In the genomic region with DNA sequence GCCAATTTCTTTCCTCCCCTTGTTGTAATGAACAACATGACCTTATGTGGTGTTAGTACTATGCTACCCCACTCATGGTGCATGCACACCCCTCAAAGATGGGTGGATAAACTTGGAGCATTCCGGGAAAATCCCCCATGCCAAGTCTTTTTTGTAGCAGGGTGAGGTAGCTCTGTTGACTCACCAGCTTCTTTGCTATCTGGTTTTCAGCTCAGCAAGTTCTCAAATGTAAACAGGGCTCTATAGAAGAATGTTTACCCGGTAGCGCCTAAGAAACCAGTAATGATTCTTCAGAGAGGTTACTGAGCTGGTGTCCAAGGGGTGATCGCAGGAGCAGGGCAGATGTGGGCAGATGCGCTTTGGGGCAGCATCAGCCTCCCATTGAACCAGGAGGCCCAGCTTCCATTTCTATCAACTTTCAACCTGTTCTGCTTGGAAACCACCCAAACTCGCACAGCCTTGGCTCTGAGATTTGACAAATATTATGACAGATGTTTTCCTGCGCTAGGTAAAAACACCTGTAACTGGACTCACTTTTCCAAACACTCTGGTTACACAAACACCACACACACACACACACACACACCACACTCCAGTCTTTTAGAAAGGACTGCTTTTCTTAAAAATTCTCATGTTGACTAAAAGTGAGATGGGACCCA, we compare ENCODE assay signal across 12 cellular contexts.
DNase-seq lines count a peak whose midpoint lies in the region; ATAC-seq and TF ChIP-seq lines count a peak whose summit lies in the region.
"Had no signal": no experiment of that assay in that cellular context is flagged by ENCODE, and none has a peak within 500 bp of the region (broad histone marks: within the 10 kb centered on the region; RNA-seq: fewer than 3 reads in every experiment).

No MANE protein-coding gene starts in this region.

- no peak overlapping the region for H4K5ac ChIP-seq in IMR-90 (ENCODE audit: low read depth, low read length)

- in situ Hi-C loops in IMR-90 (cut with MboI; ENCODE audit: low sequenced_read_pairs): no loop called here

- no peaks in the 10 kb centered on the region for H3K4me1 Mint-ChIP-seq in CD8-positive, alpha-beta T cell (ENCODE audit: low read depth)
- H3K4me1 Mint-ChIP-seq: activated naive CD8-positive, alpha-beta T cell treated with anti-CD3 and anti-CD28 coated beads, Interleukin-2, amount 10 ng/mL, durations not matched to agents 7 days and 5 days had no signal

- H3K27me3 Mint-ChIP-seq in CD8-positive, alpha-beta T cell (ENCODE audit: low read depth): no peaks in the 10 kb centered on the region

- H3K9me3 Mint-ChIP-seq in CD8-positive, alpha-beta T cell: no peaks in the 10 kb centered on the region
- H3K9me3 Mint-ChIP-seq: activated B cell treated with CpG ODN at 0.5 μM for 24 hours; activated naive CD8-positive, alpha-beta T cell treated with anti-CD3 and anti-CD28 coated beads, Interleukin-2, amount 10 ng/mL, durations not matched to agents 7 days and 5 days had no signal

- no peak overlapping the region for H3K56ac ChIP-seq in IMR-90 (ENCODE audit: extremely low read depth, insufficient read depth, low read length)

- no TSS peak for BruUV-seq in IMR-90 (replicated peaks; lab: Mats Ljungman, UMichigan)

- H4K91ac ChIP-seq in IMR-90 (ENCODE audit: insufficient read depth, low read depth, low read length): no peak overlapping the region
- no peak overlapping the region for H4K91ac ChIP-seq in mesenchymal stem cell (ENCODE audit: low read length)

- H2BK15ac ChIP-seq in IMR-90 (ENCODE audit: low read depth, low read length) (no peak overlapping the region), mesenchymal stem cell (ENCODE audit: low read depth, poor library complexity, severe bottlenecking) (no peak overlapping the region)

- H2BK5ac ChIP-seq in IMR-90 (ENCODE audit: low read depth, low read length, poor library complexity, severe bottlenecking) (no peak overlapping the region), mesenchymal stem cell (ENCODE audit: low read depth, low read length, poor library complexity, severe bottlenecking) (no peak overlapping the region)

- peaks cover 47 to 94% of the 10 kb centered on the region in 2 experiments for H3K79me1 ChIP-seq in IMR-90 (ENCODE audit: low read depth in 1 of 2, low read length in 2 of 2)
- H3K79me1 ChIP-seq in mesenchymal stem cell (replicated peaks; ENCODE audit: low read length, poor library complexity, severe bottlenecking): peaks cover 52% of the 10 kb centered on the region

- H3K36me3 ChIP-seq in IMR-90 (ENCODE audit: control insufficient read depth, insufficient read depth, low read length) (peaks cover 13% of the 10 kb centered on the region; the same call in 1 of the 2 replicates), mesenchymal stem cell (ENCODE audit: control insufficient read depth in 1 of 2, insufficient read depth in 2 of 2, low read depth in 1 of 2, low read length in 2 of 2) (peaks cover 15 to 48% of the 10 kb centered on the region in 2 experiments), thyroid gland (peaks cover 5 to 9% of the 10 kb centered on the region in 2 donors)
- H3K36me3 ChIP-seq in CD8-positive, alpha-beta T cell (ENCODE audit: insufficient read depth, low read length): no peaks in the 10 kb centered on the region
- H3K36me3 ChIP-seq: thoracic aorta had no signal

- no peak overlapping the region for H3K9ac ChIP-seq in IMR-90 (ENCODE audit: low read depth, low read length)
- no peak overlapping the region for H3K9ac ChIP-seq in mesenchymal stem cell (ENCODE audit: low read length)

- H3K4me2 ChIP-seq in IMR-90 (ENCODE audit: low read depth, low read length) (no peak overlapping the region; the same call in 1 of the 2 replicates), mesenchymal stem cell (ENCODE audit: low read length, poor library complexity, severe bottlenecking) (no peak overlapping the region)

- intact Hi-C loops in IMR-90 (cut with micrococcal nuclease): loop anchor here (2.0 kb wide), 1 partner anchor 29 kb away; no protein-coding TSS in a partner anchor
- intact Hi-C loops in thyroid gland (cut with DNase I): no loop called here
- intact Hi-C loops in CD8-positive, alpha-beta T cell (cut with DNase I, micrococcal nuclease): no loop called here

- no peak overlapping the region for H2AK9ac ChIP-seq in IMR-90 (replicated peaks; ENCODE audit: low read depth, low read length, poor library complexity)

- no peak for TF ChIP-seq RAD21 in IMR-90 (IDR thresholded peaks at IDR 0.05; ENCODE audit: low read length)

- WGBS in IMR-90 (ENCODE audit: extremely low coverage in 2 of 2, insufficient read length in 1 of 2), 2 experiments: 85% methylated on average over 2 of the region's 7 CpGs; no CpG with 5 or more reads in 1 of the 2 experiments
- WGBS in mesenchymal stem cell: 67% methylated on average over 7 of the region's 7 CpGs
- WGBS in thyroid gland, 2 donors: 92 to 97% methylated on average over 7 of the region's 7 CpGs

- DNase-seq in AG04449 (ENCODE audit: low read depth, low spot score) (peak; percentile 42), IMR-90 (peak; percentile 84), choroid plexus epithelial cell (ENCODE audit: low read depth) (peak; percentile 42), mesenchymal stem cell (peak; percentile 89), thyroid gland (no peak), NCI-H1092 treated with DMSO at 0.1 percent for 48 hours (lab: John Stamatoyannopoulos, UW) (no peak), mesenteric fat pad (ENCODE audit: low spot score) (no peak)
- DNase-seq in CD8-positive, alpha-beta T cell: no peak
- DNase-seq: activated B cell treated with CpG ODN at 0.5 μM for 24 hours; activated naive CD8-positive, alpha-beta T cell treated with anti-CD3 and anti-CD28 coated beads, Interleukin-2, amount 10 ng/mL, durations not matched to agents 7 days and 5 days had no signal

- H3K27me3 ChIP-seq in IMR-90 (ENCODE audit: control insufficient read depth, insufficient read depth, low read length) (no peaks in the 10 kb centered on the region), mesenchymal stem cell (ENCODE audit: control insufficient read depth in 1 of 2, insufficient read depth in 1 of 2, low read length in 2 of 2) (no peaks in the 10 kb centered on the region), thyroid gland (no peaks in the 10 kb centered on the region)
- H3K27me3 ChIP-seq in CD8-positive, alpha-beta T cell (ENCODE audit: insufficient read depth, low read length): no peaks in the 10 kb centered on the region

- no peak overlapping the region for H3K4me3 Mint-ChIP-seq in CD8-positive, alpha-beta T cell
- H3K4me3 Mint-ChIP-seq: activated B cell treated with CpG ODN at 0.5 μM for 24 hours; activated naive CD8-positive, alpha-beta T cell treated with anti-CD3 and anti-CD28 coated beads, Interleukin-2, amount 10 ng/mL, durations not matched to agents 7 days and 5 days; B cell had no signal

- no peak overlapping the region for H2AFZ ChIP-seq in IMR-90 (replicated peaks; ENCODE audit: low read length, poor library complexity)
- H2AFZ ChIP-seq in mesenchymal stem cell (ENCODE audit: low read depth, low read length): no peak overlapping the region

- H3K14ac ChIP-seq in IMR-90 (replicated peaks; ENCODE audit: low read depth, low read length) (no peak overlapping the region), mesenchymal stem cell (ENCODE audit: low read length in 2 of 2) (no peak overlapping the region)

- H3K4ac ChIP-seq in IMR-90 (ENCODE audit: low read depth, low read length) (no peak overlapping the region), mesenchymal stem cell (ENCODE audit: low read depth in 1 of 2, low read length in 2 of 2) (no peak overlapping the region)

- H3K23ac ChIP-seq in IMR-90 (ENCODE audit: low read depth, low read length) (no peak overlapping the region), mesenchymal stem cell (ENCODE audit: low read length in 2 of 2) (no peak overlapping the region)

- no peak overlapping the region for H4K8ac ChIP-seq in IMR-90 (ENCODE audit: low read depth in 2 of 2, low read length in 2 of 2)
- no peak overlapping the region for H4K8ac ChIP-seq in mesenchymal stem cell (ENCODE audit: low read length)

- no peak for TF ChIP-seq CTCF in AG04449 (IDR thresholded peaks at IDR 0.05; ENCODE audit: insufficient read depth, low read length, missing control alignments)
- TF ChIP-seq CTCF in IMR-90 (conservative IDR thresholded peaks at IDR 0.05; ENCODE audit: low read depth, low read length): no peak
- TF ChIP-seq CTCF in choroid plexus epithelial cell (conservative IDR thresholded peaks at IDR 0.05; ENCODE audit: low read depth, low read length): no peak
- TF ChIP-seq CTCF in thyroid gland (IDR thresholded peaks at IDR 0.05): no peak
- no peak for TF ChIP-seq CTCF in CD8-positive, alpha-beta T cell (IDR thresholded peaks at IDR 0.05)

- no peak overlapping the region for H2BK120ac ChIP-seq in IMR-90 (ENCODE audit: low read depth, low read length)
- no peak overlapping the region for H2BK120ac ChIP-seq in mesenchymal stem cell (ENCODE audit: low read depth, low read length)

- POLR2A ChIA-PET in AG04449 (lab: Yijun Ruan, JAX) (no interaction called here), IMR-90 (lab: Charles Lee; ENCODE audit: unreplicated experiment) (no interaction called here)
- POLR2A ChIA-PET in CD8-positive, alpha-beta T cell (lab: Charles Lee): no interaction called here

- no peak overlapping the region for H3K4me3 ChIP-seq in AG04449 (ENCODE audit: low read depth, low read length)
- H3K4me3 ChIP-seq in IMR-90 (ENCODE audit: insufficient read depth, low read depth, low read length): no peak overlapping the region
- H3K4me3 ChIP-seq in choroid plexus epithelial cell (ENCODE audit: low read depth, low read length): no peak overlapping the region
- H3K4me3 ChIP-seq in mesenchymal stem cell (ENCODE audit: insufficient read depth in 1 of 2, low read depth in 1 of 2, low read length in 2 of 2): no peak overlapping the region
- H3K4me3 ChIP-seq in thyroid gland (replicated peaks in 1 of 3): no peak overlapping the region
- no peak overlapping the region for H3K4me3 ChIP-seq in CD8-positive, alpha-beta T cell (ENCODE audit: low read depth, low read length)
- H3K4me3 ChIP-seq: thoracic aorta had no signal

- peaks cover 47% of the 10 kb centered on the region for H3K9me1 ChIP-seq in IMR-90 (ENCODE audit: insufficient read depth, low read length)

- no peak overlapping the region for H2BK20ac ChIP-seq in IMR-90 (ENCODE audit: low read depth, low read length)

- CTCF ChIA-PET in AG04449 (lab: Yijun Ruan, JAX): interaction anchor here (1.1 to 5.7 kb wide), 5 partner anchors 10 to 37 kb away, joined by 3 to 24 read pairs (median 5); no protein-coding TSS in a partner anchor
- CTCF ChIA-PET in IMR-90 (lab: Yijun Ruan, JAX): interaction anchor here (0.5 kb wide), 1 partner anchor 243 kb away, joined by 3 read pairs; no protein-coding TSS in a partner anchor
- CTCF ChIA-PET in CD8-positive, alpha-beta T cell (lab: Charles Lee): interaction anchor here (0.8 to 1.5 kb wide), 2 partner anchors 18 to 20 kb away, joined by 4 to 5 read pairs; no protein-coding TSS in a partner anchor

- no peak overlapping the region for H2BK12ac ChIP-seq in mesenchymal stem cell (ENCODE audit: low read length in 2 of 2)

- TF ChIP-seq POLR2A in IMR-90 (IDR thresholded peaks at IDR 0.05; ENCODE audit: low read depth, low read length) (no peak), thyroid gland (IDR thresholded peaks at IDR 0.05) (no peak)

- H3K9me3 ChIP-seq in IMR-90 (ENCODE audit: control insufficient read depth, insufficient read depth, low read length) (no peaks in the 10 kb centered on the region), mesenchymal stem cell (ENCODE audit: control insufficient read depth, low read length) (no peaks in the 10 kb centered on the region), thyroid gland (no peaks in the 10 kb centered on the region)
- no peaks in the 10 kb centered on the region for H3K9me3 ChIP-seq in CD8-positive, alpha-beta T cell (ENCODE audit: low read length)
- H3K9me3 ChIP-seq: thoracic aorta had no signal

- H2AK5ac ChIP-seq in IMR-90 (ENCODE audit: low read depth, low read length) (no peak overlapping the region), mesenchymal stem cell (ENCODE audit: low read length, severe bottlenecking) (no peak overlapping the region)

- H3K4me1 ChIP-seq in IMR-90 (ENCODE audit: control insufficient read depth, insufficient read depth, low read length) (peaks cover 24% of the 10 kb centered on the region), mesenchymal stem cell (ENCODE audit: control insufficient read depth, insufficient read depth, low read depth, low read length) (peaks cover 25% of the 10 kb centered on the region), thyroid gland (peaks cover 4 to 10% of the 10 kb centered on the region in 2 donors)
- no peaks in the 10 kb centered on the region for H3K4me1 ChIP-seq in CD8-positive, alpha-beta T cell (ENCODE audit: insufficient read depth, low read length)

- H3K27ac ChIP-seq in IMR-90 (ENCODE audit: insufficient read depth, low read length) (no peak overlapping the region), mesenchymal stem cell (ENCODE audit: low read length, poor library complexity, severe bottlenecking) (no peak overlapping the region), thyroid gland (no peak overlapping the region)
- H3K27ac ChIP-seq in CD8-positive, alpha-beta T cell (ENCODE audit: low read depth, low read length): no peak overlapping the region

- dilution Hi-C loops in IMR-90 (cut with HindIII; ENCODE audit: low sequenced_read_pairs, unreplicated experiment): no loop called here

- peaks cover 89% of the 10 kb centered on the region for H4K20me1 ChIP-seq in IMR-90 (ENCODE audit: insufficient read depth, low read length)

- no peak overlapping the region for H3K27ac Mint-ChIP-seq in CD8-positive, alpha-beta T cell
- H3K27ac Mint-ChIP-seq: activated B cell treated with CpG ODN at 0.5 μM for 24 hours; activated naive CD8-positive, alpha-beta T cell treated with anti-CD3 and anti-CD28 coated beads, Interleukin-2, amount 10 ng/mL, durations not matched to agents 7 days and 5 days; B cell had no signal

- no peaks in the 10 kb centered on the region for H3K36me3 Mint-ChIP-seq in CD8-positive, alpha-beta T cell
- H3K36me3 Mint-ChIP-seq: activated naive CD8-positive, alpha-beta T cell treated with anti-CD3 and anti-CD28 coated beads, Interleukin-2, amount 10 ng/mL, durations not matched to agents 7 days and 5 days had no signal

- H3K18ac ChIP-seq in IMR-90 (ENCODE audit: low read depth, low read length) (no peak overlapping the region), mesenchymal stem cell (ENCODE audit: low read depth in 1 of 2, low read length in 2 of 2) (peak overlapping the region in 1 of 2 experiments; percentile 4)

- peak; percentile 77 for ATAC-seq in IMR-90 (ENCODE audit: low read depth)
- no peak for ATAC-seq in CD8-positive, alpha-beta T cell

Comparison
In these comparisons a context has a peak if more than half of its experiments do, and no peak if none do; other contexts are left out.
1. DNase-seq: peak in AG04449 (single experiment), IMR-90 (single experiment), choroid plexus epithelial cell (single experiment) and mesenchymal stem cell (single experiment); none in thyroid gland (0 of 2), CD8-positive, alpha-beta T cell (0 of 7), NCI-H1092 treated with DMSO at 0.1 percent for 48 hours (single experiment) and mesenteric fat pad (single experiment).